17 cellular contexts compared by ENCODE assay signal in the genomic region with DNA sequence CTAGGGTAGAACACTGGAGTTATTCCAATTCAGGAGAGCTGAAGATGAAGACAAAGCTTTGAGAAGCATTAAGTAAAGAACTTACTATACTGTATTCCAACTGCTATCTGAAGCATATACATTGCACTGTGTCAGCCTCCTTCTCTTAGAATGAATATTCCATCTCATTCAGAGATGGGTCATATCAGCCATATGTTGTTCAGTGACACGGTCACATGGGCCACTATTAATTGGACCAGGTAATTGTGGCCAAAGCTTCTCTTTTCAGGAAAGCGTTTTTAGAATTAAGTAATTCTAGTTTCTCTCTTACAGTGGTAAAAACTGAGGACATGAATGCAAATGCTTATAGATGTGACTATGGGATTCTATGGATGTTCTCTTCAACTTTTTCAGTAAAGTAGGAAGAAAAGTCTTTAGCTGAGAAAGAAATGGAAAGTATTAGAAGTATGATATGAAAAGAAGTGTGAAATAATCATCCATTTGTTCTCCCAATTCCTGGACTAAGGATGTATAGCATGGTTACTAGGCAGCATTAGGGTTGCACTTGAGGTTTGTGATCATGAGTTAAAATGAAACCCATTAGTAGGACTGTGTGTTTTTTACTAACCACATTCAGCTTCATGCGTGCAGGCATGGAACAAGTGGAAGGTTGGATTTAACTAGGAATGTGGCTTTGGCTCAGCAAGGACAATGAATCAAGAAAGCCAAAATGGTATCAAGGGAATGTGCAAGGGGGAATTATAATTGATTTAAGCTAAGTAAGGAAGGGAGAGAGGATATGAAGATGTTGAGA. TPM values are rescaled to one million over a fixed set of nuclear protein-coding genes. Genes with fewer than 3 reads are reported as not detected.
DNase-seq lines count a peak whose midpoint lies in the region; ATAC-seq and TF ChIP-seq lines count a peak whose summit lies in the region.
"Had no signal": no experiment of that assay in that cellular context is flagged by ENCODE, and none has a peak within 500 bp of the region (broad histone marks: within the 10 kb centered on the region; RNA-seq: fewer than 3 reads in every experiment).

No MANE protein-coding gene starts in this region.

- no peak for TF ChIP-seq CTCF in ascending aorta (IDR thresholded peaks at IDR 0.05)

- no peak overlapping the region for H3K27ac ChIP-seq in ascending aorta
- H3K27ac ChIP-seq: right lobe of liver, upper lobe of left lung had no signal

- no peaks in the 10 kb centered on the region for H3K9me3 ChIP-seq in ascending aorta
- H3K9me3 ChIP-seq: right lobe of liver had no signal

- no peaks in the 10 kb centered on the region for H3K4me1 ChIP-seq in ascending aorta
- H3K4me1 ChIP-seq: right lobe of liver, upper lobe of left lung had no signal

- H3K27me3 ChIP-seq in ascending aorta: no peaks in the 10 kb centered on the region
- H3K27me3 ChIP-seq: right lobe of liver, upper lobe of left lung had no signal

- ATAC-seq in GM18867 (IDR thresholded peaks at IDR 0.05; ENCODE audit: unreplicated experiment) (peak; percentile 71), GM21528 (IDR thresholded peaks at IDR 0.05; ENCODE audit: low FRiP score, unreplicated experiment) (peak; percentile 79), HG02973 (IDR thresholded peaks at IDR 0.05; ENCODE audit: unreplicated experiment) (peak; percentile 79), HG03571 (IDR thresholded peaks at IDR 0.05; ENCODE audit: unreplicated experiment) (peak; percentile 86)
- ATAC-seq: right lobe of liver had no signal

- intact Hi-C loops in ascending aorta (cut with DNase I): no loop called here

- H3K4me3 ChIP-seq in ascending aorta: no peak overlapping the region
- H3K4me3 ChIP-seq: lung, right lobe of liver, upper lobe of left lung had no signal

- DNase-seq in DMS153 treated with DMSO at 0.1 percent for 48 hours (lab: John Stamatoyannopoulos, UW; ENCODE audit: unreplicated experiment) (no peak), NCI-H2107 treated with DMSO at 0.1 percent for 48 hours (lab: John Stamatoyannopoulos, UW; ENCODE audit: unreplicated experiment) (no peak), ascending aorta (ENCODE audit: low spot score in 2 of 2) (no peak)
- DNase-seq in activated effector memory CD4-positive, alpha-beta T cell treated with anti-CD3 and anti-CD28 coated beads, Interleukin-2, amount 50 U/mL, for 16 hours: no peak
- DNase-seq: activated B cell treated with CpG ODN at 0.5 μM for 24 hours; activated naive CD4-positive, alpha-beta T cell treated with anti-CD3 and anti-CD28 coated beads, Interleukin-2, amount 50 U/mL, for 16 hours; effector CD8-positive, alpha-beta T cell; NCI-H1417 treated with DMSO at 0.1 percent for 48 hours; NCI-H524; right lobe of liver; stimulated activated CD4-positive, alpha-beta T cell treated with anti-CD3 and anti-CD28 coated beads, Interleukin-4, amount 100 ng/mL, for 24 hours; upper lobe of left lung had no signal

- H3K36me3 ChIP-seq in ascending aorta: no peaks in the 10 kb centered on the region
- H3K36me3 ChIP-seq: right lobe of liver, upper lobe of left lung had no signal

RNA-seq across cellular contexts. Expression of a gene that starts 40.9 kb away (rescaled TPM):
- total RNA-seq in ascending aorta: 36.7 TPM
